In genomic region chr9:95365766-95366165, GRCh38 we compare ENCODE assay signal across 2 cellular contexts.
TF ChIP-seq lines count a peak whose summit lies in the region.

No MANE protein-coding gene starts in this region.

TF ChIP-seq in GM23338, 12 proteins besides CTCF, POLR2A, EP300 and RAD21:
- no peak for TF ChIP-seq EZH2 (IDR thresholded peaks at IDR 0.05; ENCODE audit: low read depth, unreplicated experiment)
- no peak for TF ChIP-seq ZNF462 (CRISPR knock-in tag; IDR thresholded peaks at IDR 0.05)
- TF ChIP-seq ZNF331 (CRISPR knock-in tag; IDR thresholded peaks at IDR 0.05; ENCODE audit: low read depth), result no peak
- TF ChIP-seq CREB1 (CRISPR knock-in tag; IDR thresholded peaks at IDR 0.05; ENCODE audit: low read depth), result no peak
- TF ChIP-seq STAT1 (IDR thresholded peaks at IDR 0.05; ENCODE audit: unreplicated experiment), result no peak
- no peak for TF ChIP-seq EZH2phosphoT487 (IDR thresholded peaks at IDR 0.05; ENCODE audit: unreplicated experiment)
- no peak for TF ChIP-seq NANOG (IDR thresholded peaks at IDR 0.05; ENCODE audit: borderline replicate concordance)
- TF ChIP-seq POLR2AphosphoS5 (IDR thresholded peaks at IDR 0.05; ENCODE audit: low read depth), result no peak
- TF ChIP-seq ZNF114 (CRISPR knock-in tag; IDR thresholded peaks at IDR 0.05), result no peak
- no peak for TF ChIP-seq REST (IDR thresholded peaks at IDR 0.05; ENCODE audit: unreplicated experiment)
- no peak for TF ChIP-seq ETS1 (IDR thresholded peaks at IDR 0.05)
- no peak for TF ChIP-seq JUNB (IDR thresholded peaks at IDR 0.05; ENCODE audit: unreplicated experiment)

TF ChIP-seq in H1, 55 proteins besides CTCF, POLR2A, EP300 and RAD21:
- TF ChIP-seq SRF (IDR thresholded peaks at IDR 0.05; ENCODE audit: low read depth, low read length) (no peak), TAF7 (optimal IDR thresholded peaks at IDR 0.05; ENCODE audit: borderline replicate concordance, low read depth, low read length) (no peak), SIX5 (IDR thresholded peaks at IDR 0.05; ENCODE audit: low read depth, low read length) (no peak), ATF2 (IDR thresholded peaks at IDR 0.05; ENCODE audit: low read length) (no peak), FOSL1 (IDR thresholded peaks at IDR 0.05; ENCODE audit: insufficient read depth, low read depth, low read length) (no peak), MAX (IDR thresholded peaks at IDR 0.05) (peak; percentile 87), CHD1 (IDR thresholded peaks at IDR 0.05; ENCODE audit: low read depth, low read length) (no peak), NANOG (IDR thresholded peaks at IDR 0.05; ENCODE audit: insufficient read depth, low read depth, low read length, poor library complexity, severe bottlenecking) (no peak), E2F6 (IDR thresholded peaks at IDR 0.05) (peak; percentile 87)
